31 cellular contexts compared by ENCODE assay signal in the genomic region with DNA sequence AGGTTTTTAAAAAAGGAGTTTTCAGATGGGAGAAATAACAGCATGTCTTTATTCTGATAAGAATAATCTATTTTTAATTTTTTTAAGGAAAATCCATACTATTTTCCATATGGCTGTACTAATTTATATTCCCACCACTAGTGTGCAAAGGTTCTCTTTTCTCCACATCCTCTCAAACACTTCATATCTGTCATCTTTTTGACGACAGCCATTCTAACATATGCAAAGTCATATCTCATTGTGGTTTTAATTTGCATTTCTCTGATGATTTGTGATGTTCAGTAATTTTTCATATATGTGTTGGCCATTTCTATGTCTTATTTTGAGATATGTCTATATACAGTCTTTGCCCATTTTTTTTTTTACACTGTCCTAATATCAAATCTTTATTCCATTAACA.
"Had no signal": no experiment of that assay in that cellular context is flagged by ENCODE, and none has a peak within 500 bp of the region (broad histone marks: within the 10 kb centered on the region; RNA-seq: fewer than 3 reads in every experiment).

No MANE protein-coding gene starts in this region.

- H3K4me3 ChIP-seq: ascending aorta, cardiac muscle cell, Peyer's patch had no signal

- DNase-seq: activated CD4-positive, alpha-beta memory T cell treated with anti-CD3 and anti-CD28 coated beads, Interleukin-2, amount 10 ng/mL, durations not matched to agents 7 days and 5 days; activated CD4-positive, alpha-beta T cell treated with anti-CD3 and anti-CD28 coated beads for 4 hours; activated CD4-positive, alpha-beta T cell treated with anti-CD3 and anti-CD28 coated beads, Interleukin-2, amount 50 U/mL, for 1 hour; activated CD4-positive, CD25-positive, alpha-beta regulatory T cell treated with anti-CD3 and anti-CD28 coated beads, Interleukin-2, amount 50 U/mL, for 72 hours; activated CD8-positive, alpha-beta memory T cell treated with anti-CD3 and anti-CD28 coated beads for 24 hours; activated CD8-positive, alpha-beta memory T cell treated with anti-CD3 and anti-CD28 coated beads, Interleukin-2, amount 10 ng/mL, durations not matched to agents 7 days and 5 days; activated CD8-positive, alpha-beta memory T cell treated with anti-CD3 and anti-CD28 coated beads, Interleukin-2, amount 50 U/mL, for 48 hours; activated gamma-delta T cell; activated naive CD4-positive, alpha-beta T cell treated with Interleukin-2 at 50 U/mL for 16 hours; activated naive CD8-positive, alpha-beta T cell treated with anti-CD3 and anti-CD28 coated beads, Interleukin-2, amount 10 ng/mL, durations not matched to agents 7 days and 5 days; activated T-cell treated with anti-CD3 and anti-CD28 coated beads, Interleukin-2, amount 50 U/mL, for 48 hours; amygdala; MM.1S; MV-4-11; NCI-H1092 treated with DMSO at 0.1 percent for 48 hours; NCI-H1417; NCI-H146; NCI-H187; NCI-H2029 treated with DMSO at 0.1 percent for 48 hours; NCI-H2107; NCI-H2171; NCI-H2227 treated with DMSO at 0.1 percent for 48 hours; NCI-H446; NCI-H510A treated with DMSO at 0.1 percent for 48 hours; PC-3; Peyer's patch had no signal

- H3K9me3 ChIP-seq: ascending aorta, Peyer's patch had no signal

- H3K36me3 ChIP-seq: ascending aorta, cardiac muscle cell, Peyer's patch had no signal

- H3K4me1 ChIP-seq: ascending aorta, Peyer's patch had no signal

- H3K27me3 ChIP-seq: ascending aorta, cardiac muscle cell, Peyer's patch had no signal

- H3K27ac ChIP-seq: ascending aorta, cardiac muscle cell, KMS-11, Peyer's patch, RWPE1 had no signal

- FAIRE-seq: TTC549 had no signal
